ENCODE assay signal across 10 cellular contexts in the genomic region with DNA sequence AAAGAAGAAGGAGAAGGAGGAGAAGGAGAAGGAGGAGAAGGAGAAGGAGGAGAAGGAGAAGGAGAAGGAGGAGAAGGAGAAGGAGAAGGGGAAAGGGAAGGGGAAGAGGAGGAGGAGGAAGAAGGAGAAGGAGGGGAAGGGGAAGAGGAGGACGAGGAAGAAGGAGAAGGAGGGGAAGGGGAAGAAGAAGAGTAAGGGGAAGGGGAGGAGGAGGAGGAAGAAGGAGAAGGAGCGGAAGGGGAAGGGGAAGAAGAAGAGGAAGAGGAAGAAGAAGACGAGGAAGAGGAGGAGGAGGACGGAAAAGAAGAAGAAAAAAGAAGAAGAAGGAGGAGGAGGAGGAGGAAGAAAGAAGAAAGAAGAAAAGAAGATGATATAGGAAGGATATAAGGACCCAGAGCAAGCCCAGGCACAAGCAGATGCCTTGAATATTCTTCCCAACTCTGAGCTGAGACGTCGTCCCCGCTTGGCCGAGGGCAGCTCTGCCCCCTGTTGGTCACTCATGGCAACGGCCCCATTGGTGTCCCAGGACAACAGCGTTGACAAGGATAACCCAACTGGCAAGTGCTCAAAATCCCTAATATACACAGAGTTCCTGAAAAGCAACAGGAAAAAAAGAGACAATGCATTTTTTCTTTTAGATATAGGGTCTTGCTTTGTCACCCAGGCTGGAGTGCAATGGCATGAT. TPM values are rescaled to one million over a fixed set of nuclear protein-coding genes. Genes with fewer than 3 reads are reported as not detected.
DNase-seq lines count a peak whose midpoint lies in the region; ATAC-seq and TF ChIP-seq lines count a peak whose summit lies in the region.
"Had no signal": no experiment of that assay in that cellular context is flagged by ENCODE, and none has a peak within 500 bp of the region (broad histone marks: within the 10 kb centered on the region; RNA-seq: fewer than 3 reads in every experiment).

No MANE protein-coding gene starts in this region.

- intact Hi-C loops in mammary epithelial cell (cut with micrococcal nuclease), result loop anchor here (1.0 kb wide), 1 partner anchor 30 kb away; no protein-coding TSS in a partner anchor
- intact Hi-C loops in uterus (cut with DNase I; ENCODE audit: low total_unique reads), result no loop called here

- H3K27ac Mint-ChIP-seq in neural crest cell (ENCODE audit: unreplicated experiment), result no peak overlapping the region
- H3K27ac Mint-ChIP-seq: activated naive CD8-positive, alpha-beta T cell had no signal

- no peak for ATAC-seq in HG02763 (IDR thresholded peaks at IDR 0.05; ENCODE audit: unreplicated experiment)

- H3K9me3 ChIP-seq in mammary epithelial cell (replicated peaks; ENCODE audit: insufficient read depth, low read length) (no peaks in the 10 kb centered on the region), uterus (no peaks in the 10 kb centered on the region)

- no peaks in the 10 kb centered on the region for H3K36me3 ChIP-seq in mammary epithelial cell (ENCODE audit: insufficient read depth, low read length)
- H3K36me3 ChIP-seq in uterus, result no peaks in the 10 kb centered on the region

- in situ Hi-C loops in KBM-7 (cut with MboI; ENCODE audit: low pct_unique_long_range_greater_than_20kb, low sequenced_read_pairs) (no loop called here), mammary epithelial cell (cut with MboI; ENCODE audit: low sequenced_read_pairs in 2 of 2) (loop anchor here in 1 of 2 donors (25.0 kb wide), 1 partner anchor 180 kb away; no protein-coding TSS in a partner anchor)

- no peak overlapping the region for H3K9ac ChIP-seq in mammary epithelial cell (ENCODE audit: insufficient read depth, low read length)

- H3K36me3 Mint-ChIP-seq in neural crest cell (ENCODE audit: low read depth), result no peaks in the 10 kb centered on the region
- H3K36me3 Mint-ChIP-seq: activated naive CD8-positive, alpha-beta T cell had no signal

- BruUV-seq in mammary epithelial cell (replicated peaks; lab: Mats Ljungman, UMichigan), result no TSS peak

- H4K20me1 ChIP-seq in mammary epithelial cell (ENCODE audit: insufficient read depth, low read length), result no peaks in the 10 kb centered on the region

- TF ChIP-seq POLR2A in uterus (IDR thresholded peaks at IDR 0.05), result no peak

- H3K4me2 ChIP-seq in mammary epithelial cell (ENCODE audit: insufficient read depth, low read depth, low read length), result no peak overlapping the region

- H3K4me1 ChIP-seq in mammary epithelial cell (ENCODE audit: insufficient read depth, low read length), result peaks cover 3% of the 10 kb centered on the region
- H3K4me1 ChIP-seq in uterus, result no peaks in the 10 kb centered on the region

- dilution Hi-C loops in mammary epithelial cell (cut with HindIII; ENCODE audit: low sequenced_read_pairs), result no loop called here

- H3K27ac ChIP-seq in mammary epithelial cell (ENCODE audit: insufficient read depth, low read depth, low read length) (no peak overlapping the region), uterus (no peak overlapping the region)

- TF ChIP-seq CTCF in mammary epithelial cell (conservative IDR thresholded peaks at IDR 0.05 in 1 of 2, IDR thresholded peaks at IDR 0.05 in 1 of 2; ENCODE audit: extremely low read depth in 1 of 2, insufficient read depth in 1 of 2, low read depth in 1 of 2, low read length in 2 of 2), result peak; percentile 78 to 82
- peak; percentile 66 for TF ChIP-seq CTCF in neural crest cell (conservative IDR thresholded peaks at IDR 0.05)
- no peak for TF ChIP-seq CTCF in uterus (IDR thresholded peaks at IDR 0.05)

- no peaks in the 10 kb centered on the region for H3K79me2 ChIP-seq in mammary epithelial cell (ENCODE audit: insufficient read depth, low read length)

- 37% methylated on average over 7 of the region's 10 CpGs for WGBS in mammary epithelial cell (ENCODE audit: low coverage, missing lambda C conversion rate)

- peak; percentile 43 for DNase-seq in EL
- DNase-seq in KBM-7, result peak; percentile 64
- DNase-seq in mammary epithelial cell, result no peak
- DNase-seq in neural crest cell (ENCODE audit: low read depth, low spot score), result peak; percentile 34
- DNase-seq in stimulated activated naive CD4-positive, alpha-beta T cell treated with Interleukin-2 at 50 U/mL for 16 hours (lab: John Stamatoyannopoulos, UW), result no peak
- no peak for DNase-seq in uterus
- DNase-seq in Ammon's horn (ENCODE audit: low spot score), result no peak

- no peaks in the 10 kb centered on the region for H3K4me1 Mint-ChIP-seq in neural crest cell

- H3K9me3 Mint-ChIP-seq in neural crest cell, result peaks cover 4% of the 10 kb centered on the region

- no peak overlapping the region for H2AFZ ChIP-seq in mammary epithelial cell (ENCODE audit: low read depth, low read length)

- no peak overlapping the region for H3K4me3 Mint-ChIP-seq in neural crest cell
- H3K4me3 Mint-ChIP-seq: activated naive CD8-positive, alpha-beta T cell had no signal

- peaks cover 25% of the 10 kb centered on the region for H3K27me3 Mint-ChIP-seq in neural crest cell (ENCODE audit: low read depth)

- H3K27me3 ChIP-seq in mammary epithelial cell (ENCODE audit: insufficient read depth, low read length), result no peaks in the 10 kb centered on the region
- no peaks in the 10 kb centered on the region for H3K27me3 ChIP-seq in uterus

- H3K4me3 ChIP-seq in mammary epithelial cell (replicated peaks in 1 of 3; ENCODE audit: insufficient read depth in 1 of 3, low read depth in 2 of 3, low read length in 3 of 3) (no peak overlapping the region), uterus (no peak overlapping the region)

- CTCF ChIA-PET in mammary epithelial cell (lab: Charles Lee; ENCODE audit: low non-redundant PET), result interaction anchor here (0.6 kb wide), 1 partner anchor 12 kb away, joined by 4 read pairs; no protein-coding TSS in a partner anchor

RNA-seq across cellular contexts. Expression of a gene that starts 30.6 kb away (rescaled TPM):
- total RNA-seq in mammary epithelial cell (not detected), neural crest cell (not detected in 2 replicates), uterus (not detected)
- polyA plus RNA-seq in mammary epithelial cell, result not detected
- not detected for polyA minus RNA-seq in mammary epithelial cell

RNA-seq across cellular contexts. Expression of a gene that starts 53.2 kb away (rescaled TPM):
- not detected for total RNA-seq in mammary epithelial cell
- not detected for polyA plus RNA-seq in mammary epithelial cell
- not detected for polyA minus RNA-seq in mammary epithelial cell
- total RNA-seq in neural crest cell, result not detected in 2 replicates
- 1 to 10 TPM in 1 of 4 donors, under 1 TPM in 1, not detected in 2; 0.40 to 2.9 TPM for total RNA-seq in uterus
- total RNA-seq: renal cortical epithelial cell had no signal

Comparison
In these comparisons a context has a peak if more than half of its experiments do, and no peak if none do; other contexts are left out.
1. DNase-seq: peak in EL (single experiment), KBM-7 (single experiment) and neural crest cell (single experiment); none in mammary epithelial cell (single experiment), stimulated activated naive CD4-positive, alpha-beta T cell treated with Interleukin-2 at 50 U/mL for 16 hours (single experiment), uterus (0 of 2) and Ammon's horn (single experiment).
2. CTCF ChIP-seq: peak in mammary epithelial cell (2 of 2) and neural crest cell (single experiment); none in uterus (0 of 4).